In genomic region chr9:137227057-137227852, GRCh38 we compare ENCODE assay signal across 1 cellular context.
A peak's percentile ranks its signal among the peaks of the same experiment; 100 is the strongest.
TF ChIP-seq lines count a peak whose summit lies in the region.

TSS of gene RNF224 (plus strand) at chr9:137227502. CDS start at chr9:137228336, 834 bp downstream.

TF ChIP-seq in K562, 482 proteins besides CTCF, POLR2A, EP300 and RAD21 (continued from another document):
- TF ChIP-seq L3MBTL2 (IDR thresholded peaks at IDR 0.05) (peak; percentile 26; the same call in 1 of the 2 replicates), ARID2 (IDR thresholded peaks at IDR 0.05) (peak; percentile 92), NONO (IDR thresholded peaks at IDR 0.05; ENCODE audit: low read depth in 2 of 2, low read length in 1 of 2) (peak in 1 of 2 experiments; percentile 17; a peak in 1 of 4 replicates), TRIM24 (IDR thresholded peaks at IDR 0.05) (no peak), BCL6 (CRISPR knock-in tag; IDR thresholded peaks at IDR 0.05) (no peak), PHF20 (IDR thresholded peaks at IDR 0.05; ENCODE audit: partially characterized antibody) (no peak), ZBTB17 (CRISPR knock-in tag; IDR thresholded peaks at IDR 0.05) (0 out of 2 replicates have a peak, but pooled peaks have one; percentile 12), CREM (IDR thresholded peaks at IDR 0.05; ENCODE audit: low read depth) (peak; percentile 31; the same call in 1 of the 2 replicates), KLF1 (tag; IDR thresholded peaks at IDR 0.05) (no peak), PRPF4 (IDR thresholded peaks at IDR 0.05; ENCODE audit: insufficient read depth, low read depth, low read length, poor library complexity, severe bottlenecking) (no peak), TRIM28 (IDR thresholded peaks at IDR 0.05) (no peak), HDAC8 (tag; IDR thresholded peaks at IDR 0.05) (peak; percentile 53; the same call in 1 of the 2 replicates), HNRNPL (IDR thresholded peaks at IDR 0.05; ENCODE audit: low read depth, low read length) (no peak), CBX2 (IDR thresholded peaks at IDR 0.05; ENCODE audit: insufficient read depth, low read length, poor library complexity, severe bottlenecking) (no peak), ZFP36 (IDR thresholded peaks at IDR 0.05; ENCODE audit: low read depth, low read length, partially characterized antibody) (peak; percentile 97), MTA3 (IDR thresholded peaks at IDR 0.05; ENCODE audit: borderline replicate concordance) (peak; percentile 48; the same call in 1 of the 2 replicates), HNRNPUL1 (IDR thresholded peaks at IDR 0.05; ENCODE audit: low read length) (no peak), ZNF436 (CRISPR knock-in tag; IDR thresholded peaks at IDR 0.05) (peak; percentile 54; the same call in 1 of the 2 replicates), ZNF232 (CRISPR knock-in tag; IDR thresholded peaks at IDR 0.05) (no peak), CBFB (CRISPR knock-in tag; IDR thresholded peaks at IDR 0.05) (0 out of 2 replicates have a peak, but pooled peaks have one; percentile 72), ZNF699 (CRISPR knock-in tag; IDR thresholded peaks at IDR 0.05; ENCODE audit: insufficient replicate concordance) (no peak)
